In genomic region chr1:92029241-92029922, GRCh38 we compare ENCODE assay signal across 8 cellular contexts. TPM values are rescaled to one million over a fixed set of nuclear protein-coding genes. Genes with fewer than 3 reads are reported as not detected.
DNase-seq lines count a peak whose midpoint lies in the region; ATAC-seq lines count a peak whose summit lies in the region.

No MANE protein-coding gene starts in this region.

- H3K4me1 Mint-ChIP-seq in T-helper 2 cell treated with Interferon-gamma antibody and Interleukin-4, amounts not matched to agents 5 μg/mL and 100 μg/mL, for 36 hours (ENCODE audit: low read depth) = peaks cover 20% of the 10 kb centered on the region
- peaks cover 11% of the 10 kb centered on the region for H3K4me1 Mint-ChIP-seq in activated CD8-positive, alpha-beta T cell treated with anti-CD3 and anti-CD28 coated beads, Interleukin-2, amount 10 ng/mL, durations not matched to agents 7 days and 5 days (ENCODE audit: low read depth)

- H3K4me3 ChIP-seq in iPS-18a (ENCODE audit: low read length) (peak overlapping the region; percentile 67), subcutaneous abdominal adipose tissue (ENCODE audit: low read depth in 1 of 5, low read length in 5 of 5) (peak overlapping the region in 4 of 5 donors; percentile 58 to 81 (median 69))

- H3K27me3 ChIP-seq in iPS-18a (ENCODE audit: control insufficient read depth, insufficient read depth, low read length) = peaks cover 20% of the 10 kb centered on the region
- peaks cover 0 to 5% (median 2%) of the 10 kb centered on the region in 5 donors for H3K27me3 ChIP-seq in subcutaneous abdominal adipose tissue (ENCODE audit: control insufficient read depth in 5 of 5, insufficient read depth in 4 of 5, low read length in 5 of 5)

- no peak for ATAC-seq in activated CD8-positive, alpha-beta T cell treated with anti-CD3 and anti-CD28 coated beads, Interleukin-2, amount 10 ng/mL, durations not matched to agents 7 days and 5 days
- ATAC-seq in GM18519 (IDR thresholded peaks at IDR 0.05; ENCODE audit: low FRiP score, unreplicated experiment) = no peak

- H3K27ac ChIP-seq in iPS-18a (ENCODE audit: low read length) (no peak overlapping the region), subcutaneous abdominal adipose tissue (ENCODE audit: low read depth, low read length) (no peak overlapping the region)

- peaks cover 21% of the 10 kb centered on the region for H3K27me3 Mint-ChIP-seq in T-helper 2 cell treated with Interferon-gamma antibody and Interleukin-4, amounts not matched to agents 5 μg/mL and 100 μg/mL, for 36 hours (ENCODE audit: low read depth)
- H3K27me3 Mint-ChIP-seq in activated CD8-positive, alpha-beta T cell treated with anti-CD3 and anti-CD28 coated beads, Interleukin-2, amount 10 ng/mL, durations not matched to agents 7 days and 5 days (ENCODE audit: low read depth) = peaks cover 19% of the 10 kb centered on the region

- H3K4me1 ChIP-seq in iPS-18a (ENCODE audit: control insufficient read depth, low read depth, low read length) (peaks cover 8% of the 10 kb centered on the region), subcutaneous abdominal adipose tissue (ENCODE audit: control insufficient read depth in 5 of 5, insufficient read depth in 5 of 5, low read length in 5 of 5) (peaks cover 0 to 16% (median 13%) of the 10 kb centered on the region in 5 donors)

- POLR2A ChIA-PET in activated CD8-positive, alpha-beta T cell treated with anti-CD3 and anti-CD28 coated beads, Interleukin-2, amount 10 ng/mL, durations not matched to agents 7 days and 5 days (lab: Charles Lee) = no interaction called here

- H3K27ac Mint-ChIP-seq in T-helper 2 cell treated with Interferon-gamma antibody and Interleukin-4, amounts not matched to agents 5 μg/mL and 100 μg/mL, for 36 hours = peak overlapping the region; percentile 4
- H3K27ac Mint-ChIP-seq in activated CD8-positive, alpha-beta T cell treated with anti-CD3 and anti-CD28 coated beads, Interleukin-2, amount 10 ng/mL, durations not matched to agents 7 days and 5 days = no peak overlapping the region

- H3K9ac ChIP-seq in iPS-18a (ENCODE audit: low read length) (no peak overlapping the region), subcutaneous abdominal adipose tissue (ENCODE audit: low read length in 5 of 5) (peak overlapping the region in 1 of 5 donors; percentile 59)

- DNase-seq in T-helper 2 cell treated with Interferon-gamma antibody and Interleukin-4, amounts not matched to agents 5 μg/mL and 100 μg/mL, for 36 hours (ENCODE audit: low spot score) = no peak
- DNase-seq in T-helper 2 cell (no peak), HUDEP-2 (lab: John Stamatoyannopoulos, UW; ENCODE audit: unreplicated experiment in 76 of 76) (no peak), DMS 273 treated with DMSO at 0.1 percent for 48 hours (lab: John Stamatoyannopoulos, UW) (no peak)
- no peak for DNase-seq in activated CD8-positive, alpha-beta T cell treated with anti-CD3 and anti-CD28 coated beads, Interleukin-2, amount 10 ng/mL, durations not matched to agents 7 days and 5 days

- no peaks in the 10 kb centered on the region for H3K9me3 ChIP-seq in iPS-18a (ENCODE audit: control insufficient read depth, low read depth, low read length)
- no peaks in the 10 kb centered on the region for H3K9me3 ChIP-seq in subcutaneous abdominal adipose tissue (ENCODE audit: control insufficient read depth in 5 of 5, low read length in 5 of 5)

- H3K4me3 Mint-ChIP-seq in T-helper 2 cell treated with Interferon-gamma antibody and Interleukin-4, amounts not matched to agents 5 μg/mL and 100 μg/mL, for 36 hours = peak overlapping the region; percentile 77
- H3K4me3 Mint-ChIP-seq in activated CD8-positive, alpha-beta T cell treated with anti-CD3 and anti-CD28 coated beads, Interleukin-2, amount 10 ng/mL, durations not matched to agents 7 days and 5 days = peak overlapping the region; percentile 44

- no peaks in the 10 kb centered on the region for H3K36me3 ChIP-seq in iPS-18a (ENCODE audit: control insufficient read depth, low read depth, low read length)
- H3K36me3 ChIP-seq in subcutaneous abdominal adipose tissue (ENCODE audit: control insufficient read depth in 5 of 5, insufficient read depth in 5 of 5, low read length in 5 of 5) = no peaks in the 10 kb centered on the region

- CTCF ChIA-PET in activated CD8-positive, alpha-beta T cell treated with anti-CD3 and anti-CD28 coated beads, Interleukin-2, amount 10 ng/mL, durations not matched to agents 7 days and 5 days (lab: Charles Lee) = no interaction called here

- H3K36me3 Mint-ChIP-seq in T-helper 2 cell treated with Interferon-gamma antibody and Interleukin-4, amounts not matched to agents 5 μg/mL and 100 μg/mL, for 36 hours (ENCODE audit: low read depth) = no peaks in the 10 kb centered on the region
- H3K36me3 Mint-ChIP-seq in activated CD8-positive, alpha-beta T cell treated with anti-CD3 and anti-CD28 coated beads, Interleukin-2, amount 10 ng/mL, durations not matched to agents 7 days and 5 days (ENCODE audit: low read depth) = no peaks in the 10 kb centered on the region

- H3K9me3 Mint-ChIP-seq in T-helper 2 cell treated with Interferon-gamma antibody and Interleukin-4, amounts not matched to agents 5 μg/mL and 100 μg/mL, for 36 hours = no peaks in the 10 kb centered on the region
- no peaks in the 10 kb centered on the region for H3K9me3 Mint-ChIP-seq in activated CD8-positive, alpha-beta T cell treated with anti-CD3 and anti-CD28 coated beads, Interleukin-2, amount 10 ng/mL, durations not matched to agents 7 days and 5 days (ENCODE audit: insufficient read depth)

RNA-seq across cellular contexts. Expression of gene EPHX4, which starts 0.4 kb away (rescaled TPM):
- total RNA-seq in activated CD8-positive, alpha-beta T cell treated with anti-CD3 and anti-CD28 coated beads, Interleukin-2, amount 10 ng/mL, durations not matched to agents 7 days and 5 days = not detected

RNA-seq across cellular contexts. Expression of gene SETSIP, which starts 45.8 kb away (rescaled TPM):
- under 1 TPM in 1 of 2 experiments, not detected in 1; 0.55 TPM for total RNA-seq in activated CD8-positive, alpha-beta T cell treated with anti-CD3 and anti-CD28 coated beads, Interleukin-2, amount 10 ng/mL, durations not matched to agents 7 days and 5 days

RNA-seq across cellular contexts. Expression of gene BTBD8, which starts 50.8 kb away (rescaled TPM):
- total RNA-seq in activated CD8-positive, alpha-beta T cell treated with anti-CD3 and anti-CD28 coated beads, Interleukin-2, amount 10 ng/mL, durations not matched to agents 7 days and 5 days = 1 to 10 TPM; 1.5 to 1.6 TPM
